8 cellular contexts compared by ENCODE assay signal in genomic region chr18:5295231-5295920, GRCh38. TPM values are rescaled to one million over a fixed set of nuclear protein-coding genes. Genes with fewer than 3 reads are reported as not detected.
DNase-seq lines count a peak whose midpoint lies in the region; ATAC-seq and TF ChIP-seq lines count a peak whose summit lies in the region.

ZBTB14 (minus strand) TSS chr18:5295726; CDS start chr18:5293246, 2,480 bp downstream.

- H3K4me2 ChIP-seq in SU-DHL-6 (ENCODE audit: low read depth, low read length, poor library complexity, severe bottlenecking) (peak within 1 kb of the TSS; percentile 83), trophoblast cell (ENCODE audit: low read length) (peak within 1 kb of the TSS; percentile 94)

- H3K36me3 ChIP-seq in Caco-2 (ENCODE audit: control insufficient read depth, insufficient read depth, low read length) (no peaks in the 10 kb centered on the region; the same call in 1 of the 2 replicates), SU-DHL-6 (ENCODE audit: low read length) (peaks cover 12% of the 10 kb centered on the region; the same call in 1 of the 2 replicates), adipocyte (ENCODE audit: control insufficient read depth, insufficient read depth, low read length, severe bottlenecking) (peaks cover 16% of the 10 kb centered on the region), trophoblast cell (ENCODE audit: control insufficient read depth in 1 of 2, insufficient read depth in 2 of 2, low read length in 2 of 2) (peaks cover 9 to 11% of the 10 kb centered on the region in 2 experiments)

- intact Hi-C loops in Caco-2 (cut with micrococcal nuclease; ENCODE audit: unreplicated experiment) (no loop called here), cardiac septum (cut with DNase I) (no loop called here)

- peaks cover 29% of the 10 kb centered on the region for H3K36me3 Mint-ChIP-seq in Caco-2 (ENCODE audit: insufficient read depth, unreplicated experiment)
- peaks cover 16% of the 10 kb centered on the region for H3K36me3 Mint-ChIP-seq in type B pancreatic cell

- H3K9me3 ChIP-seq in Caco-2 (no peaks in the 10 kb centered on the region), SU-DHL-6 (ENCODE audit: insufficient read depth, low read length) (no peaks in the 10 kb centered on the region), adipocyte (ENCODE audit: control insufficient read depth, low read length) (no peaks in the 10 kb centered on the region), trophoblast cell (ENCODE audit: insufficient read depth, low read depth, low read length) (peaks cover 1% of the 10 kb centered on the region)

- peak within 1 kb of the TSS; percentile 96 for H3K4ac ChIP-seq in trophoblast cell (ENCODE audit: low read depth, low read length)

- BruUV-seq in Caco-2 (replicated peaks; lab: Mats Ljungman, UMichigan) = no TSS peak

- H3K27me3 Mint-ChIP-seq in Caco-2 (ENCODE audit: insufficient read depth, unreplicated experiment) (no peaks in the 10 kb centered on the region), type B pancreatic cell (peaks cover 4% of the 10 kb centered on the region)

- H3K9ac ChIP-seq in SU-DHL-6 (ENCODE audit: low read length) (peak within 1 kb of the TSS; percentile 80), adipocyte (ENCODE audit: low read length) (peak within 1 kb of the TSS; percentile 96), trophoblast cell (ENCODE audit: low read length) (peak within 1 kb of the TSS; percentile 96)

- H3K79me1 ChIP-seq in trophoblast cell (ENCODE audit: low read length) = peaks cover 16% of the 10 kb centered on the region

- POLR2A ChIA-PET in Caco-2 (lab: Charles Lee) = interaction anchor here (0.6 to 3.9 kb wide), 3 partner anchors 10 to 58 kb away, joined by 3 to 58 read pairs (median 5); no protein-coding TSS in a partner anchor

- H3K79me2 ChIP-seq in SU-DHL-6 (ENCODE audit: insufficient read depth, low read length) = peaks cover 21% of the 10 kb centered on the region
- H3K79me2 ChIP-seq in trophoblast cell (ENCODE audit: control insufficient read depth, insufficient read depth, low read length, poor library complexity) = peaks cover 12% of the 10 kb centered on the region

- H3F3A ChIP-seq in SU-DHL-6 (ENCODE audit: insufficient read depth) = no peaks in the 10 kb centered on the region; the same call in 1 of the 2 replicates

- peak within 1 kb of the TSS; percentile 81 for H3K4me3 Mint-ChIP-seq in Caco-2 (ENCODE audit: unreplicated experiment)
- H3K4me3 Mint-ChIP-seq in type B pancreatic cell = peak within 1 kb of the TSS; percentile 96

- ATAC-seq in GM19452 (IDR thresholded peaks at IDR 0.05; ENCODE audit: unreplicated experiment) (peak; percentile 30), HG03571 (IDR thresholded peaks at IDR 0.05; ENCODE audit: unreplicated experiment) (peak; percentile 28)

- WGBS in trophoblast cell (ENCODE audit: extremely low coverage, insufficient coverage, insufficient read length) = no CpG with 5 or more reads among the region's 116 CpGs

- H3K14ac ChIP-seq in trophoblast cell (ENCODE audit: low read length) = peak within 1 kb of the TSS; percentile 99

- H3K27ac Mint-ChIP-seq in Caco-2 (ENCODE audit: unreplicated experiment) (peak within 1 kb of the TSS; percentile 72), type B pancreatic cell (peak within 1 kb of the TSS; percentile 98)

- no peak within 1 kb of the TSS for H3K23ac ChIP-seq in trophoblast cell (ENCODE audit: low read length)

- peak within 1 kb of the TSS; percentile 50 for H2BK12ac ChIP-seq in trophoblast cell (ENCODE audit: low read length)

- H3K27ac ChIP-seq in SU-DHL-6 (ENCODE audit: low read depth, low read length) (peak within 1 kb of the TSS; percentile 94), trophoblast cell (ENCODE audit: low read depth, low read length) (peak within 1 kb of the TSS; percentile 98)

- peak within 1 kb of the TSS; percentile 98 for H4K8ac ChIP-seq in trophoblast cell (ENCODE audit: low read depth, low read length)

- H3K4me1 ChIP-seq in Caco-2 = 0 out of 2 replicates have a peak, but pooled peaks cover 4% of the 10 kb centered on the region
- peaks cover 10% of the 10 kb centered on the region for H3K4me1 ChIP-seq in adipocyte (ENCODE audit: control insufficient read depth, insufficient read depth, low read length)
- H3K4me1 ChIP-seq in trophoblast cell (ENCODE audit: control insufficient read depth in 1 of 2, insufficient read depth in 2 of 2, low read length in 2 of 2) = peaks cover 0 to 5% of the 10 kb centered on the region in 2 experiments

- H2AK5ac ChIP-seq in trophoblast cell (ENCODE audit: low read length) = peak within 1 kb of the TSS; percentile 68

- H3K9me3 Mint-ChIP-seq in Caco-2 (ENCODE audit: unreplicated experiment) (no peaks in the 10 kb centered on the region), type B pancreatic cell (no peaks in the 10 kb centered on the region)

- peak within 1 kb of the TSS; percentile 96 for H2BK5ac ChIP-seq in trophoblast cell (ENCODE audit: low read depth, low read length, poor library complexity)

- no peaks in the 10 kb centered on the region for H4K20me1 ChIP-seq in SU-DHL-6 (ENCODE audit: low read depth, low read length)

- H3K27me3 ChIP-seq in Caco-2 (replicated peaks; ENCODE audit: control insufficient read depth, insufficient read depth, low read length) (no peaks in the 10 kb centered on the region), SU-DHL-6 (ENCODE audit: low read length) (no peaks in the 10 kb centered on the region), adipocyte (replicated peaks; ENCODE audit: control insufficient read depth, insufficient read depth, low read length) (no peaks in the 10 kb centered on the region), trophoblast cell (ENCODE audit: insufficient read depth, low read length) (no peaks in the 10 kb centered on the region)

- H3K9me2 ChIP-seq in SU-DHL-6 (replicated peaks; ENCODE audit: insufficient read depth, low read length) = no peaks in the 10 kb centered on the region

- peak within 1 kb of the TSS; percentile 97 for H2BK120ac ChIP-seq in trophoblast cell (ENCODE audit: insufficient read depth, low read length, poor library complexity)

- peaks cover 9% of the 10 kb centered on the region for H3K4me1 Mint-ChIP-seq in Caco-2 (ENCODE audit: low read depth, unreplicated experiment)
- H3K4me1 Mint-ChIP-seq in type B pancreatic cell (ENCODE audit: unreplicated experiment) = peaks cover 11% of the 10 kb centered on the region

- H3K4me3 ChIP-seq in Caco-2 (ENCODE audit: low read depth, low read length) (peak within 1 kb of the TSS; percentile 89), SU-DHL-6 (ENCODE audit: insufficient read depth, low read length, poor library complexity, severe bottlenecking) (peak within 1 kb of the TSS; percentile 69), adipocyte (ENCODE audit: low read length) (peak within 1 kb of the TSS; percentile 95), trophoblast cell (ENCODE audit: low read depth, low read length) (peak within 1 kb of the TSS; percentile 96)

- TF ChIP-seq CTCF in Caco-2 (IDR thresholded peaks at IDR 0.05; ENCODE audit: insufficient read depth in 1 of 2, low read depth in 1 of 2, low read length in 1 of 2, severe bottlenecking in 1 of 2, unreplicated experiment in 1 of 2) (no peak), SU-DHL-6 (IDR thresholded peaks at IDR 0.05; ENCODE audit: insufficient read depth, low read length, poor library complexity, severe bottlenecking) (no peak), type B pancreatic cell (conservative IDR thresholded peaks at IDR 0.05) (no peak)

- H4K91ac ChIP-seq in trophoblast cell (ENCODE audit: low read depth, low read length) = peak within 1 kb of the TSS; percentile 99

- H4K12ac ChIP-seq in trophoblast cell (ENCODE audit: low read depth, low read length) = peak within 1 kb of the TSS; percentile 99

- peak; percentile 55 to 83 for DNase-seq in Caco-2
- DNase-seq in adipocyte (ENCODE audit: low read depth) = peak; percentile 88
- peak; percentile 82 for DNase-seq in cardiac septum (ENCODE audit: low spot score)
- DNase-seq in trophoblast cell = peak; percentile 37 to 71
- peak; percentile 80 for DNase-seq in type B pancreatic cell (ENCODE audit: extremely low spot score, unreplicated experiment)

- H2AFZ ChIP-seq in SU-DHL-6 (ENCODE audit: low read depth, low read length, severe bottlenecking) (peak within 1 kb of the TSS; percentile 82), trophoblast cell (ENCODE audit: insufficient read depth, low read length, poor library complexity) (peak within 1 kb of the TSS; percentile 87)

- peak within 1 kb of the TSS; percentile 100 for H3K18ac ChIP-seq in trophoblast cell (ENCODE audit: low read length)

- CTCF ChIA-PET in Caco-2 (lab: Charles Lee) = interaction anchor here (1.0 kb wide), 1 partner anchor 58 kb away, joined by 5 read pairs; no protein-coding TSS in a partner anchor

RNA-seq across cellular contexts. Expression of gene ZBTB14, which starts in this region (rescaled TPM):
- 13.9 and 14.7 TPM in 2 replicates for total RNA-seq in Caco-2 (2022)
- total RNA-seq in cardiac septum = 8.1 TPM
- 9.0 and 9.2 TPM in 2 replicates for polyA plus RNA-seq in trophoblast cell (2013)
- total RNA-seq in type B pancreatic cell (ENCODE audit: low replicate concordance) = 11.4 and 12.8 TPM in 2 replicates

Comparison
In these comparisons a context has a peak if more than half of its experiments do, and no peak if none do; other contexts are left out.
1. Peak in every context shown above with its lines: DNase-seq, ATAC-seq, H3K4me3 ChIP-seq and H3K27ac ChIP-seq.